ENCODE assay signal across 15 cellular contexts in genomic region chr1:222629921-222630535, GRCh38.
"Had no signal": no experiment of that assay in that cellular context is flagged by ENCODE, and none has a peak within 500 bp of the region (broad histone marks: within the 10 kb centered on the region; RNA-seq: fewer than 3 reads in every experiment).

No MANE protein-coding gene starts in this region.

- H3K4me1 ChIP-seq: left lung, vagina had no signal

- H3K9me3 Mint-ChIP-seq: activated CD4-positive, alpha-beta T cell treated with anti-CD3 and anti-CD28 coated beads, Interleukin-2, amount 10 ng/mL, durations not matched to agents 7 days and 5 days; activated naive CD8-positive, alpha-beta T cell treated with anti-CD3 and anti-CD28 coated beads, Interleukin-2, amount 10 ng/mL, durations not matched to agents 7 days and 5 days; activated T-helper 1 cell treated with anti-CD3 and anti-CD28 coated beads, Interleukin-12 subunit alpha, Interleukin-12 subunit beta, Interleukin-2, Interleukin-4 antibody, amounts not matched to agents 30 ng/mL and 10 ng/mL and 1 ng/mL, durations not matched to agents 14 hours and 24 hours and 36 hours; brain; memory B cell; naive thymus-derived CD8-positive, alpha-beta T cell; stimulated activated naive B cell treated with anti-CD40 and anti-IgM and Interleukin-4, amounts not matched to agents 10 μg/mL and 1 μg/mL and 100 μg/mL, for 72 hours had no signal

- H3K4me3 Mint-ChIP-seq: activated CD4-positive, alpha-beta T cell treated with anti-CD3 and anti-CD28 coated beads, Interleukin-2, amount 10 ng/mL, durations not matched to agents 7 days and 5 days; activated naive CD8-positive, alpha-beta T cell treated with anti-CD3 and anti-CD28 coated beads, Interleukin-2, amount 10 ng/mL, durations not matched to agents 7 days and 5 days; activated T-helper 1 cell treated with anti-CD3 and anti-CD28 coated beads, Interleukin-12 subunit alpha, Interleukin-12 subunit beta, Interleukin-2, Interleukin-4 antibody, amounts not matched to agents 30 ng/mL and 10 ng/mL and 1 ng/mL, durations not matched to agents 14 hours and 24 hours and 36 hours; brain; memory B cell; naive thymus-derived CD8-positive, alpha-beta T cell; stimulated activated naive B cell treated with anti-CD40 and anti-IgM and Interleukin-4, amounts not matched to agents 10 μg/mL and 1 μg/mL and 100 μg/mL, for 72 hours had no signal

- ATAC-seq: gastroesophageal sphincter; left lung; naive thymus-derived CD8-positive, alpha-beta T cell; stimulated activated naive B cell treated with anti-CD40 and anti-IgM and Interleukin-4, amounts not matched to agents 10 μg/mL and 1 μg/mL and 100 μg/mL, for 72 hours had no signal

- DNase-seq: activated CD4-positive, alpha-beta T cell treated with anti-CD3 and anti-CD28 coated beads, Interleukin-2, amount 10 ng/mL, durations not matched to agents 7 days and 5 days; activated CD8-positive, alpha-beta memory T cell treated with anti-CD3 and anti-CD28 coated beads, Interleukin-2, amount 50 U/mL, for 48 hours; activated naive CD8-positive, alpha-beta T cell treated with anti-CD3 and anti-CD28 coated beads, Interleukin-2, amount 10 ng/mL, durations not matched to agents 7 days and 5 days; left lung; naive thymus-derived CD8-positive, alpha-beta T cell; retina; stimulated activated CD4-positive, alpha-beta T cell treated with anti-CD3 and anti-CD28 coated beads, Interleukin-2, amount 100 ng/mL, for 48 hours; stimulated activated naive B cell treated with anti-CD40 and anti-IgM and Interleukin-4, amounts not matched to agents 10 μg/mL and 1 μg/mL and 100 μg/mL, for 72 hours; tibial artery had no signal

- H3K4me3 ChIP-seq: gastroesophageal sphincter, left lung, tibial artery, vagina had no signal

- H3K27ac ChIP-seq: gastroesophageal sphincter, left lung, neutrophil, vagina had no signal

- H3K27me3 ChIP-seq: gastroesophageal sphincter, left lung, neutrophil, tibial artery, vagina had no signal

- H3K27me3 Mint-ChIP-seq: activated CD4-positive, alpha-beta T cell treated with anti-CD3 and anti-CD28 coated beads, Interleukin-2, amount 10 ng/mL, durations not matched to agents 7 days and 5 days; activated naive CD8-positive, alpha-beta T cell treated with anti-CD3 and anti-CD28 coated beads, Interleukin-2, amount 10 ng/mL, durations not matched to agents 7 days and 5 days; brain; memory B cell; naive thymus-derived CD8-positive, alpha-beta T cell; stimulated activated naive B cell treated with anti-CD40 and anti-IgM and Interleukin-4, amounts not matched to agents 10 μg/mL and 1 μg/mL and 100 μg/mL, for 72 hours had no signal

- H3K4me1 Mint-ChIP-seq: brain had no signal

- H3K9me3 ChIP-seq: gastroesophageal sphincter, left lung, neutrophil, tibial artery, vagina had no signal

- H3K27ac Mint-ChIP-seq: activated CD4-positive, alpha-beta T cell treated with anti-CD3 and anti-CD28 coated beads, Interleukin-2, amount 10 ng/mL, durations not matched to agents 7 days and 5 days; activated naive CD8-positive, alpha-beta T cell treated with anti-CD3 and anti-CD28 coated beads, Interleukin-2, amount 10 ng/mL, durations not matched to agents 7 days and 5 days; activated T-helper 1 cell treated with anti-CD3 and anti-CD28 coated beads, Interleukin-12 subunit alpha, Interleukin-12 subunit beta, Interleukin-2, Interleukin-4 antibody, amounts not matched to agents 30 ng/mL and 10 ng/mL and 1 ng/mL, durations not matched to agents 14 hours and 24 hours and 36 hours; brain; memory B cell; stimulated activated naive B cell treated with anti-CD40 and anti-IgM and Interleukin-4, amounts not matched to agents 10 μg/mL and 1 μg/mL and 100 μg/mL, for 72 hours had no signal
